In the genomic region with DNA sequence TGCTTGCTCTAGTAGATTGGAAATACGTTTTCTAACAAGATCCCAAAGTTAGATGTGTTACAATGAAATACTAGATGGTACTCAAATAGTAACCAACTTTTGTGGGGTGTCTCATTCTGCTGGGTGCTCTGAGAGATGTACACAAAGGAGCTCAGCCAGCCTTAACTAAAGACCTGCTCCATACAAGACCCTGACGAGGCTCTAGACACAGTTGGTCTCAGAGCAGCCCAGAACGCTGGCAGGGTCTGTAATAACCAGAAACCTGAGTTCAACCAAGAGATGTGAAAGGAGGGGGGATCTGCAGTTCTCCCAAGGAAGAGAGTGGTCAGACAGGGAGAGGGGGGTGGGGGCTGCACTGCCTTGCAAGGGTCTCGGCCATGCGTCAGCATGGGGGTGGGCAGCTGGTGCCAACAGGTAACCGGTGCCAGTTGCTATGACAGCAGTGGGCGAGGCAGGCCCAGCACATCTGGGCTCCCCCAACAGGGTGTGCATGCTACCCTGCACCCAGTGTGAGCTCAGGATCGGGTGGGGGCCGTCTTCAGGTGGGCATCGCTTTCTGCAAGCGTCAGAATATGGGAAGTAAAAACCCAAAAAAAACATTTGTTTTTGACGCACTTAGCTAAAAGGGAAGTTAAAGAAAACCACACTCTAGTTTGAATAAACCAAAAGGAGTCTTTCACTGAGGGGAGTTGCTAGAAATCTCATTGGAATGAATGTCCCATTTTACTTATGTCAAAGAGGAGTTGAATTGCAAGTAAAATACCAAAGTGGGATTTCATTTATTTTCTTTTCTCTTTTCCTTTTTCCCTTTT, we compare ENCODE assay signal across 9 cellular contexts.
DNase-seq lines count a peak whose midpoint lies in the region; ATAC-seq and TF ChIP-seq lines count a peak whose summit lies in the region.
"Had no signal": no experiment of that assay in that cellular context is flagged by ENCODE, and none has a peak within 500 bp of the region (broad histone marks: within the 10 kb centered on the region; RNA-seq: fewer than 3 reads in every experiment).

No MANE protein-coding gene starts in this region.

- H3K36me3 Mint-ChIP-seq in natural killer cell = peaks cover 23% of the 10 kb centered on the region
- H3K36me3 Mint-ChIP-seq in natural killer cell treated with Interleukin-12 subunit alpha and Interleukin-12 subunit beta and Interleukin-15 and Interleukin-18, amount 100 ng/mL, for 72 hours = peaks cover 25% of the 10 kb centered on the region
- peaks cover 70% of the 10 kb centered on the region for H3K36me3 Mint-ChIP-seq in activated naive CD8-positive, alpha-beta T cell treated with anti-CD3 and anti-CD28 coated beads for 36 hours

- H3K27ac Mint-ChIP-seq in natural killer cell = peak overlapping the region in 1 of 2 donors; percentile 63
- H3K27ac Mint-ChIP-seq in natural killer cell treated with Interleukin-12 subunit alpha and Interleukin-12 subunit beta and Interleukin-15 and Interleukin-18, amount 100 ng/mL, for 72 hours = peak overlapping the region in 1 of 2 donors; percentile 44
- H3K27ac Mint-ChIP-seq in activated naive CD8-positive, alpha-beta T cell treated with anti-CD3 and anti-CD28 coated beads for 36 hours = peak overlapping the region; percentile 84

- no peak overlapping the region for H3K4me3 Mint-ChIP-seq in natural killer cell
- H3K4me3 Mint-ChIP-seq in natural killer cell treated with Interleukin-12 subunit alpha and Interleukin-12 subunit beta and Interleukin-15 and Interleukin-18, amount 100 ng/mL, for 72 hours = no peak overlapping the region
- H3K4me3 Mint-ChIP-seq in activated naive CD8-positive, alpha-beta T cell treated with anti-CD3 and anti-CD28 coated beads for 36 hours = peak overlapping the region; percentile 68

- no peaks in the 10 kb centered on the region for H3K9me3 ChIP-seq in upper lobe of left lung

- TF ChIP-seq POLR2A in upper lobe of left lung (IDR thresholded peaks at IDR 0.05) = peak in 1 of 4 donors; percentile 36

- no peaks in the 10 kb centered on the region for H3K9me3 Mint-ChIP-seq in natural killer cell
- no peaks in the 10 kb centered on the region for H3K9me3 Mint-ChIP-seq in natural killer cell treated with Interleukin-12 subunit alpha and Interleukin-12 subunit beta and Interleukin-15 and Interleukin-18, amount 100 ng/mL, for 72 hours
- H3K9me3 Mint-ChIP-seq in activated naive CD8-positive, alpha-beta T cell treated with anti-CD3 and anti-CD28 coated beads for 36 hours = no peaks in the 10 kb centered on the region

- no peak overlapping the region for H3K4me3 ChIP-seq in upper lobe of left lung
- H3K4me3 ChIP-seq: SK-N-MC had no signal

- H3K4me1 ChIP-seq in upper lobe of left lung = no peaks in the 10 kb centered on the region

- no peaks in the 10 kb centered on the region for H3K27me3 Mint-ChIP-seq in natural killer cell (ENCODE audit: low read depth in 2 of 2)
- H3K27me3 Mint-ChIP-seq in natural killer cell treated with Interleukin-12 subunit alpha and Interleukin-12 subunit beta and Interleukin-15 and Interleukin-18, amount 100 ng/mL, for 72 hours = peaks cover 0 to 5% of the 10 kb centered on the region in 2 donors
- no peaks in the 10 kb centered on the region for H3K27me3 Mint-ChIP-seq in activated naive CD8-positive, alpha-beta T cell treated with anti-CD3 and anti-CD28 coated beads for 36 hours

- DNase-seq in natural killer cell (no peak), upper lobe of left lung (no peak), dermis blood vessel endothelial cell (no peak), EL (no peak), NCI-H2029 treated with DMSO at 0.1 percent for 48 hours (lab: John Stamatoyannopoulos, UW) (no peak)
- no peak for DNase-seq in natural killer cell treated with Interleukin-12 subunit alpha and Interleukin-12 subunit beta and Interleukin-15 and Interleukin-18, amount 100 ng/mL, for 72 hours (ENCODE audit: low spot score)
- peak; percentile 30 for DNase-seq in activated naive CD8-positive, alpha-beta T cell treated with anti-CD3 and anti-CD28 coated beads for 36 hours

- intact Hi-C loops in natural killer cell (cut with micrococcal nuclease) = no loop called here

- TF ChIP-seq EP300 in upper lobe of left lung (IDR thresholded peaks at IDR 0.05) = no peak

- WGBS in upper lobe of left lung, 2 donors = 76 to 81% methylated on average over 12 of the region's 12 CpGs

- H3K27ac ChIP-seq in upper lobe of left lung = peak overlapping the region in 1 of 4 donors; percentile 69
- H3K27ac ChIP-seq: SK-N-MC had no signal

- peak; percentile 59 to 76 (median 72) for ATAC-seq in natural killer cell
- ATAC-seq in natural killer cell treated with Interleukin-12 subunit alpha and Interleukin-12 subunit beta and Interleukin-15 and Interleukin-18, amount 100 ng/mL, for 72 hours = no peak
- peak; percentile 33 for ATAC-seq in HG03457 (IDR thresholded peaks at IDR 0.05; ENCODE audit: unreplicated experiment)
- ATAC-seq in upper lobe of left lung (ENCODE audit: low FRiP score in 2 of 2) = peak; percentile 58 to 69

- H3K27me3 ChIP-seq in upper lobe of left lung = no peaks in the 10 kb centered on the region

- TF ChIP-seq CTCF in natural killer cell (IDR thresholded peaks at IDR 0.05) (no peak), upper lobe of left lung (IDR thresholded peaks at IDR 0.05) (no peak)

- peaks cover 48 to 61% of the 10 kb centered on the region in 2 donors for H3K4me1 Mint-ChIP-seq in natural killer cell
- H3K4me1 Mint-ChIP-seq in natural killer cell treated with Interleukin-12 subunit alpha and Interleukin-12 subunit beta and Interleukin-15 and Interleukin-18, amount 100 ng/mL, for 72 hours (ENCODE audit: low read depth in 2 of 2) = peaks cover 37 to 48% of the 10 kb centered on the region in 2 donors
- peaks cover 84% of the 10 kb centered on the region for H3K4me1 Mint-ChIP-seq in activated naive CD8-positive, alpha-beta T cell treated with anti-CD3 and anti-CD28 coated beads for 36 hours

- peaks cover 0 to 24% (median 3%) of the 10 kb centered on the region in 4 donors for H3K36me3 ChIP-seq in upper lobe of left lung

Comparison
In these comparisons a context has a peak if more than half of its experiments do, and no peak if none do; other contexts are left out.
1. ATAC-seq: peak in natural killer cell (3 of 3), HG03457 (single experiment) and upper lobe of left lung (2 of 2); none in natural killer cell treated with Interleukin-12 subunit alpha and Interleukin-12 subunit beta and Interleukin-15 and Interleukin-18, amount 100 ng/mL, for 72 hours (0 of 2).